Comparison of ENCODE assay signal across 8 cellular contexts in the genomic region with DNA sequence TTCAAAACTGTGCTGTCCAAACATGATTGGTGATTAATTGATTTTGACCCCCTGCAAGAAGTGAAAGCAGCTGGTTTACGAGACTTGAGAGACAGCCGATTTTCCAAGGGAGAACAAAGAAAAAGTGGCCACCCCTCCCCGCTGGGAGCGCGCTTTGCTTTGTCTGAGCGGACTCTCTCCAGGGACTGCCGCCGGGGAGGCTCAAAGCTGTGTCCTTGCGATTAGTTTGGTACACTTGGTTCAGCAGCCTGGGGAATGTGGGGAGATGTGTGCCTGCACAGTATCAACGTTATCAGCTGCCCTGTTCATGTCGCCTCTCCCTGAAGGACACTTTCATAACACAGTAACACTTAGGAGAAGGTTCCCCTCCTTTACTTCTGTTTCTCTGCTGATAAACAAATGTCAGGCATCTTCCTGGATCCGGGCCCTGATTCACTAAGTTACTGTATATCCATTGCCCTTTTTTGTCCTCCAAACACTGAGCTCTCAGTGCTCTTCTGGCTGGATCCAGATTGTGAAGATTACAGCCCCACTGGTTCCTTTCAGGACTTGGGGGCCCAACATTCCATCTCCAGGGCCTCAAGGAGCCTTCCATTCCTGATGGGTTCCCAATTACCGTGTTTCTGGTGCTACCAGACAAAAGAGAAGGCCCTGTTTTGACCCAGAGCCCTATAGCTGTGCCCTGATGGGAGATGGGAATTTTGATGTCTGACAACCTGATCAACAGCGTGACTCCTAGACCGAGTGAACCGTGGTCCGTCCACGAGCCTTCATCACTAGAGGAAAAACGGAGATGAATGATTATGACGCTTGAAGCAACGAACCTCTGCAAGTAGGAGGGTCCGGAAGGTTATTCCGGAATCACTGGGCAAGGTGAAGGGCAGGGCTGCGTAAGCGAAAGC. TPM values are rescaled to one million over a fixed set of nuclear protein-coding genes. Genes with fewer than 3 reads are reported as not detected.
DNase-seq lines count a peak whose midpoint lies in the region; ATAC-seq and TF ChIP-seq lines count a peak whose summit lies in the region.

No MANE protein-coding gene starts in this region.

- H3K4me1 ChIP-seq in OCI-LY3 (ENCODE audit: low read length) (peaks cover 16% of the 10 kb centered on the region), endocrine pancreas (ENCODE audit: control insufficient read depth, insufficient read depth, low read length) (no peaks in the 10 kb centered on the region), mucosa of stomach (ENCODE audit: control insufficient read depth, insufficient read depth, low read length) (peaks cover 6% of the 10 kb centered on the region), aorta (ENCODE audit: control insufficient read depth in 1 of 2, insufficient read depth in 2 of 2, low read length in 2 of 2) (peaks cover 0 to 4% of the 10 kb centered on the region in 2 donors)

- H3K9me3 ChIP-seq in OCI-LY3 (ENCODE audit: insufficient read depth, low read length) = no peaks in the 10 kb centered on the region
- H3K9me3 ChIP-seq in endocrine pancreas (ENCODE audit: control insufficient read depth, low read length) = no peaks in the 10 kb centered on the region
- no peaks in the 10 kb centered on the region for H3K9me3 ChIP-seq in mucosa of stomach (ENCODE audit: control insufficient read depth, low read length)
- H3K9me3 ChIP-seq in aorta (ENCODE audit: control insufficient read depth, low read length) = no peaks in the 10 kb centered on the region

- DNase-seq in A172 (ENCODE audit: low spot score) = peak; percentile 46
- peak; percentile 45 for DNase-seq in HEK293T (ENCODE audit: extremely low spot score)
- DNase-seq in aorta = peak; percentile 71 to 82

- peaks cover 2% of the 10 kb centered on the region; the same call in 1 of the 2 replicates for H3K27me3 ChIP-seq in OCI-LY3 (ENCODE audit: low read depth, low read length)
- H3K27me3 ChIP-seq in endocrine pancreas (ENCODE audit: control insufficient read depth, insufficient read depth, low read length) = no peaks in the 10 kb centered on the region
- no peaks in the 10 kb centered on the region for H3K27me3 ChIP-seq in mucosa of stomach (ENCODE audit: control insufficient read depth, insufficient read depth, low read length)
- no peaks in the 10 kb centered on the region for H3K27me3 ChIP-seq in aorta (ENCODE audit: control insufficient read depth in 1 of 2, insufficient read depth in 2 of 2, low read length in 1 of 2)

- peak overlapping the region; percentile 91 for H3K4me2 ChIP-seq in OCI-LY3 (ENCODE audit: low read length)

- POLR2A ChIA-PET in HEK293T (lab: Yijun Ruan, JAX) = interaction anchor here (0.8 to 7.2 kb wide), 10 partner anchors 10 to 380 kb away, joined by 3 to 109 read pairs (median 4); a partner anchor contains a TSS

- no peak for TF ChIP-seq CTCF in OCI-LY3 (IDR thresholded peaks at IDR 0.05; ENCODE audit: low read depth, low read length)

- H3K36me3 ChIP-seq in OCI-LY3 (replicated peaks; ENCODE audit: low read depth, low read length) (no peaks in the 10 kb centered on the region), endocrine pancreas (ENCODE audit: control insufficient read depth, insufficient read depth, low read length) (no peaks in the 10 kb centered on the region), mucosa of stomach (ENCODE audit: control insufficient read depth, insufficient read depth, low read length) (no peaks in the 10 kb centered on the region), aorta (ENCODE audit: control insufficient read depth in 1 of 2, insufficient read depth in 2 of 2, low read length in 1 of 2) (no peaks in the 10 kb centered on the region)

- intact Hi-C loops in aorta (cut with DNase I) = loop anchor here in 1 of 2 donors (5.0 to 10.0 kb wide), 2 partner anchors 46 to 148 kb away; a partner anchor contains a TSS

- H3K4me3 ChIP-seq in OCI-LY3 (ENCODE audit: low read length) = peak overlapping the region; percentile 79
- no peak overlapping the region for H3K4me3 ChIP-seq in endocrine pancreas (ENCODE audit: control insufficient read depth, insufficient read depth, low read length)
- H3K4me3 ChIP-seq in mucosa of stomach (ENCODE audit: low read length) = no peak overlapping the region
- H3K4me3 ChIP-seq in aorta (ENCODE audit: low read length in 2 of 2) = peak overlapping the region in 1 of 2 donors; percentile 38

- H3K9ac ChIP-seq in OCI-LY3 (ENCODE audit: low read length) (peak overlapping the region; percentile 80), endocrine pancreas (ENCODE audit: control insufficient read depth, insufficient read depth, low read length) (peak overlapping the region; percentile 47), mucosa of stomach (ENCODE audit: low read length) (peak overlapping the region; percentile 28)

- CTCF ChIA-PET in HEK293T (lab: Yijun Ruan, JAX) = interaction anchor here (0.5 to 1.7 kb wide), 7 partner anchors 10 to 114 kb away, joined by 3 to 7 read pairs (median 4); a partner anchor contains a TSS

- ATAC-seq in aorta (ENCODE audit: low FRiP score) (no peak), GM19035 (IDR thresholded peaks at IDR 0.05; ENCODE audit: unreplicated experiment) (no peak), GM21529 (IDR thresholded peaks at IDR 0.05; ENCODE audit: unreplicated experiment) (no peak)

- peak overlapping the region; percentile 52 for H2AFZ ChIP-seq in OCI-LY3 (ENCODE audit: low read depth, low read length)

- no peaks in the 10 kb centered on the region for H4K20me1 ChIP-seq in OCI-LY3 (ENCODE audit: insufficient read depth, low read length)

- peak overlapping the region; percentile 83 for H3K27ac ChIP-seq in OCI-LY3 (ENCODE audit: low read length)
- H3K27ac ChIP-seq in aorta (ENCODE audit: low read depth in 1 of 2, low read length in 2 of 2) = peak overlapping the region in 1 of 2 donors; percentile 91

- WGBS in aorta, 2 donors = 42 to 45% methylated on average over 25 of the region's 25 CpGs

- H3K79me2 ChIP-seq in OCI-LY3 (ENCODE audit: low read length) = no peaks in the 10 kb centered on the region

TF ChIP-seq in HEK293T, 16 proteins besides CTCF, POLR2A, EP300 and RAD21:
- TF ChIP-seq NFRKB (IDR thresholded peaks at IDR 0.05) (no peak), BHLHE40 (IDR thresholded peaks at IDR 0.05; ENCODE audit: borderline replicate concordance) (no peak), L3MBTL2 (conservative IDR thresholded peaks at IDR 0.05) (no peak), FOXA1 (IDR thresholded peaks at IDR 0.05) (no peak), SUZ12 (IDR thresholded peaks at IDR 0.05) (no peak), CTBP1 (IDR thresholded peaks at IDR 0.05; ENCODE audit: borderline replicate concordance) (0 out of 2 replicates have a peak, but pooled peaks have one; percentile 8)
- TF ChIP-seq, protein P1, sequence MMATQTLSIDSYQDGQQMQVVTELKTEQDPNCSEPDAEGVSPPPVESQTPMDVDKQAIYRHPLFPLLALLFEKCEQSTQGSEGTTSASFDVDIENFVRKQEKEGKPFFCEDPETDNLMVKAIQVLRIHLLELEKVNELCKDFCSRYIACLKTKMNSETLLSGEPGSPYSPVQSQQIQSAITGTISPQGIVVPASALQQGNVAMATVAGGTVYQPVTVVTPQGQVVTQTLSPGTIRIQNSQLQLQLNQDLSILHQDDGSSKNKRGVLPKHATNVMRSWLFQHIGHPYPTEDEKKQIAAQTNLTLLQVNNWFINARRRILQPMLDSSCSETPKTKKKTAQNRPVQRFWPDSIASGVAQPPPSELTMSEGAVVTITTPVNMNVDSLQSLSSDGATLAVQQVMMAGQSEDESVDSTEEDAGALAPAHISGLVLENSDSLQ (IDR thresholded peaks at IDR 0.05) = peak; percentile 65

RNA-seq across cellular contexts. Expression of a gene that starts 31.7 kb away (rescaled TPM):
- total RNA-seq in A172 (2014; rRNA removed; shearing (Covaris generic)) = 1,111 and 1,563 TPM in 2 replicates
- total RNA-seq in aorta = 100 to 1,000 TPM in 1 of 2 donors, 10 to 100 TPM in 1; 89.2 to 181 TPM
- 100 to 1,000 TPM; 163 to 191 TPM for polyA plus RNA-seq in aorta

RNA-seq across cellular contexts. Expression of a gene that starts 44.3 kb away (rescaled TPM):
- 884 and 1,296 TPM in 2 replicates for total RNA-seq in A172 (2014; rRNA removed; shearing (Covaris generic))
- 100 to 1,000 TPM; 148 to 253 TPM for total RNA-seq in aorta
- 100 to 1,000 TPM; 102 to 172 TPM for polyA plus RNA-seq in aorta

Comparison
In these comparisons a context has a peak if more than half of its experiments do, and no peak if none do; other contexts are left out.
1. H3K9ac ChIP-seq: peak in every context shown above with its lines; median percentile 80 in OCI-LY3; 47 in endocrine pancreas; 28 in mucosa of stomach.